1 cellular context compared by ENCODE assay signal in the genomic region with DNA sequence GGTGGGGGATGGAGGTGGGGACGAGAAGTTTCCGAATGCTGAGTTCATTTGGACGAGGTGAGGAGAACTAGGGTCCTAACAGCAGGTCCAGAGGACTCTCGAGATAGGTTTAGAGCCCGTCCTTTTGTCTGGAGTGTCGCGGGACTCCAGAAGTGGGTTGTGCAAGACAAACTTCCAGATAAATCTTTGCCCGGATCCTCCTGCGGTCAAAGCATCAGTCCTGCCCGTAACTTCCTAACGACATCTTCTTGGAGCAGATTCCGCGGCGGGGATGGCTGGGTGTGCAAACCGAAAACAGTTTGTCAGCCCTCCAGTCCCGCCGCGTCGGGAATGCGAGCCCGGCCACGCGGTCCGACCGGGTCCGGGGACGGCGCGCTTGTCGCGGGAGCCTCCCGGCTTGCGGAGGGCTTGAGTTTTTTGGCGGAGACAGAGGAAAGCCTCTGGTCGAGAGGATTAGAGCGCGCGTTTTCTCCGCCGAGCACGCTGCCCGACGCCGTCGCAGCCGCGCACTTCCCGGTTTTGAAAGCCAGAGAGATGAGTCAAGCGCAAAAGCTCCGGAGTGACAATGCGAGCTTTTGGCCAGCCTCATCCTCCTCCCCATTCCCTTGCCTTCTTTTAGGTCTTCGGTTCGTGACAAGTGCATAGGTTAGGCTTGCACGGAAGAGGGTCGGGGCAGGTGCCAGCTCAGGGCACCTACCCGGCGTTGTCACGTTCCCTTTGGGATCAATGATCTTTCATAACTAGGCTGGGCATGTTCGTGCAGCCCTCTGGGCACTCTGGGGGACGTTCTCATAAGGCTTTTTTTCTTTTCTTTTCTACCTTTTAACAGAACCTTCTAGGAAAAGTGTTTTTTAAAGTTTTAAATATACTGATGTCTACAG.
TF ChIP-seq lines count a peak whose summit lies in the region.

No MANE protein-coding gene starts in this region.

TF ChIP-seq in H1, 55 proteins besides CTCF, POLR2A, EP300 and RAD21:
- TF ChIP-seq CREB1 (IDR thresholded peaks at IDR 0.05) (no peak; the same call in 1 of the 2 replicates), CBX8 (IDR thresholded peaks at IDR 0.05; ENCODE audit: borderline replicate concordance, low read depth, low read length) (0 out of 2 replicates have a peak, but pooled peaks have one; percentile 42), KDM4A (IDR thresholded peaks at IDR 0.05; ENCODE audit: low read depth, low read length, severe bottlenecking) (peak; percentile 67), GABPA (IDR thresholded peaks at IDR 0.05; ENCODE audit: borderline replicate concordance, insufficient read depth, low read length) (0 out of 2 replicates have a peak, but pooled peaks have one; percentile 9), RBBP5 (IDR thresholded peaks at IDR 0.05; ENCODE audit: borderline replicate concordance, low read depth, low read length) (peak; percentile 60; the same call in 1 of the 2 replicates), TEAD4 (IDR thresholded peaks at IDR 0.05; ENCODE audit: low read depth, low read length) (peak; percentile 7; the same call in 1 of the 2 replicates), SIN3A (conservative IDR thresholded peaks at IDR 0.05 in 1 of 2, IDR thresholded peaks at IDR 0.05 in 1 of 2; ENCODE audit: low read depth in 1 of 2, low read length in 2 of 2) (peak in 1 of 2 experiments; percentile 70; a peak in 2 of 4 replicates), EZH2 (IDR thresholded peaks at IDR 0.05; ENCODE audit: low read depth, low read length, severe bottlenecking) (peak; percentile 88), TCF12 (IDR thresholded peaks at IDR 0.05; ENCODE audit: low read depth, low read length) (0 out of 2 replicates have a peak, but pooled peaks have one; percentile 12), SUZ12 (IDR thresholded peaks at IDR 0.05; ENCODE audit: low read length) (peak; percentile 97), CTBP2 (IDR thresholded peaks at IDR 0.05; ENCODE audit: borderline replicate concordance, insufficient read depth, insufficient read length, low read length) (peak; percentile 98), HDAC2 (IDR thresholded peaks at IDR 0.05; ENCODE audit: borderline replicate concordance in 1 of 2, low read depth in 2 of 2, low read length in 2 of 2) (peak; percentile 36 to 72; a peak in 1 of 4 replicates), SRF (IDR thresholded peaks at IDR 0.05; ENCODE audit: low read depth, low read length) (no peak), CBX5 (IDR thresholded peaks at IDR 0.05; ENCODE audit: low read depth, low read length) (no peak), SAP30 (IDR thresholded peaks at IDR 0.05; ENCODE audit: insufficient read depth, insufficient replicate concordance, low read length) (peak; percentile 34), ASH2L (IDR thresholded peaks at IDR 0.05; ENCODE audit: low read length) (peak; percentile 95), MAX (IDR thresholded peaks at IDR 0.05) (peak; percentile 90), RNF2 (IDR thresholded peaks at IDR 0.05; ENCODE audit: borderline replicate concordance, low read depth, low read length, missing control alignments, poor library complexity, severe bottlenecking) (peak; percentile 96), E2F6 (IDR thresholded peaks at IDR 0.05) (peak; percentile 93), EGR1 (IDR thresholded peaks at IDR 0.05; ENCODE audit: borderline replicate concordance, low read depth, low read length) (peak; percentile 44; the same call in 1 of the 2 replicates), GTF2F1 (IDR thresholded peaks at IDR 0.05; ENCODE audit: borderline replicate concordance, low read depth, low read length) (no peak)
- TF ChIP-seq, protein P1, sequence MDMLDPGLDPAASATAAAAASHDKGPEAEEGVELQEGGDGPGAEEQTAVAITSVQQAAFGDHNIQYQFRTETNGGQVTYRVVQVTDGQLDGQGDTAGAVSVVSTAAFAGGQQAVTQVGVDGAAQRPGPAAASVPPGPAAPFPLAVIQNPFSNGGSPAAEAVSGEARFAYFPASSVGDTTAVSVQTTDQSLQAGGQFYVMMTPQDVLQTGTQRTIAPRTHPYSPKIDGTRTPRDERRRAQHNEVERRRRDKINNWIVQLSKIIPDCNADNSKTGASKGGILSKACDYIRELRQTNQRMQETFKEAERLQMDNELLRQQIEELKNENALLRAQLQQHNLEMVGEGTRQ (IDR thresholded peaks at IDR 0.05; ENCODE audit: low read length), result no peak
TF ChIP-seq in H1: peak in this region for 17.
